29 cellular contexts compared by ENCODE assay signal in the genomic region with DNA sequence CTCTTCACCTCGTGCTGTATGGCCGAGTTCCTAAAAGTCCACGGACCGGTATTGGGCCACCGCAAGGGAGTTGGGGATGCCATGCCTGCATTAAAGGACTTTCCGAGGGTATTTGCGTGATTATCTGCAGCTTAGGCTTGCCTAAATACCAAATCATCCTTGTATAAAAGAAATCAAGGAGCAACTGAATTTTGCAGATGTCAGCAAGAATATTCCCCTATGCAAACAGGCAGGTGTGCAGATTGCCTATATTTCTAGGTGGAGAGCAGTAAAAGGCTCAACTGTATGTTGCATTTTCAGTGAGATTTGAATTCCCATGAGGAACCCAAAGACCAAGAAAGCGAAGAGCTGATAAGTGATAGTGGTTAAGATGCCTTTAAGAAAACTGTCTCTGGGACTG.
"Had no signal": no experiment of that assay in that cellular context is flagged by ENCODE, and none has a peak within 500 bp of the region (broad histone marks: within the 10 kb centered on the region; RNA-seq: fewer than 3 reads in every experiment).

No MANE protein-coding gene starts in this region.

- H3K4me3 Mint-ChIP-seq: activated B cell treated with CpG ODN at 0.5 μM for 24 hours; activated CD8-positive, alpha-beta T cell treated with anti-CD3 and anti-CD28 coated beads for 36 hours; activated naive CD8-positive, alpha-beta T cell; activated T-cell treated with anti-CD3 and anti-CD28 coated beads, Interleukin-2, amount 50 U/mL, for 4 hours; activated T-helper 17 cell treated with anti-CD3 and anti-CD28 coated beads, Interleukin-2, amount 50 U/mL, for 72 hours; T-helper 17 cell; T-helper 2 cell treated with Interferon-gamma antibody and Interleukin-4, amounts not matched to agents 5 μg/mL and 100 μg/mL, for 36 hours had no signal

- DNase-seq: activated B cell treated with CpG ODN at 0.5 μM for 24 hours; activated CD4-positive, alpha-beta T cell treated with anti-CD3 and anti-CD28 coated beads for 48 hours; activated CD4-positive, alpha-beta T cell treated with anti-CD3 and anti-CD28 coated beads, Interleukin-2, amount 50 U/mL, for 1 hour; activated CD4-positive, alpha-beta T cell treated with anti-CD3 and anti-CD28 coated beads, Interleukin-2, amount 50 U/mL, for 48 hours; activated CD8-positive, alpha-beta memory T cell treated with anti-CD3 and anti-CD28 coated beads for 24 hours; activated CD8-positive, alpha-beta T cell treated with anti-CD3 and anti-CD28 coated beads for 36 hours; activated effector memory CD4-positive, alpha-beta T cell treated with Interleukin-2 at 50 U/mL for 16 hours; activated gamma-delta T cell treated with Interleukin-2 at 50 U/mL for 16 hours; activated naive CD4-positive, alpha-beta T cell treated with anti-CD3 and anti-CD28 coated beads, Interleukin-2, amount 50 U/mL, for 16 hours; activated naive CD4-positive, alpha-beta T cell treated with Interleukin-2 at 50 U/mL for 16 hours; activated T-cell treated with anti-CD3 and anti-CD28 coated beads, Interleukin-2, amount 50 U/mL, for 4 hours; amniotic stem cell; anterior cingulate cortex; brain microvascular endothelial cell; caudate nucleus; cortex of kidney; effector CD8-positive, alpha-beta T cell; esophagus squamous epithelium; foreskin melanocyte; heart right ventricle; T-helper 17 cell; T1000; WERI-Rb-1 had no signal

- H3K4me1 ChIP-seq: esophagus squamous epithelium, gastroesophageal sphincter, heart right ventricle had no signal

- H3K27me3 Mint-ChIP-seq: activated B cell treated with CpG ODN at 0.5 μM for 24 hours; activated CD8-positive, alpha-beta T cell treated with anti-CD3 and anti-CD28 coated beads for 36 hours; activated naive CD8-positive, alpha-beta T cell; activated T-helper 17 cell treated with anti-CD3 and anti-CD28 coated beads, Interleukin-2, amount 50 U/mL, for 72 hours; T-helper 17 cell had no signal

- H3K4me3 ChIP-seq: esophagus squamous epithelium, gastroesophageal sphincter, heart right ventricle had no signal

- ATAC-seq: activated CD4-positive, CD25-positive, alpha-beta regulatory T cell treated with anti-CD3 and anti-CD28 coated beads, Interleukin-2, amount 50 U/mL, for 24 hours; activated CD8-positive, alpha-beta T cell treated with anti-CD3 and anti-CD28 coated beads for 36 hours; activated T-cell treated with anti-CD3 and anti-CD28 coated beads, Interleukin-2, amount 50 U/mL, for 4 hours; activated T-helper 17 cell treated with anti-CD3 and anti-CD28 coated beads, Interleukin-2, amount 50 U/mL, for 72 hours; gastroesophageal sphincter; heart right ventricle; T-helper 17 cell had no signal

- H3K27ac Mint-ChIP-seq: activated B cell treated with CpG ODN at 0.5 μM for 24 hours; activated CD8-positive, alpha-beta T cell treated with anti-CD3 and anti-CD28 coated beads for 36 hours; activated naive CD8-positive, alpha-beta T cell; activated T-helper 17 cell treated with anti-CD3 and anti-CD28 coated beads, Interleukin-2, amount 50 U/mL, for 72 hours; T-helper 17 cell; T-helper 2 cell treated with Interferon-gamma antibody and Interleukin-4, amounts not matched to agents 5 μg/mL and 100 μg/mL, for 36 hours had no signal

- H3K36me3 ChIP-seq: brain microvascular endothelial cell, esophagus squamous epithelium, gastroesophageal sphincter, heart right ventricle, WERI-Rb-1 had no signal

- H3K36me3 Mint-ChIP-seq: activated naive CD8-positive, alpha-beta T cell had no signal

- H3K27ac ChIP-seq: brain microvascular endothelial cell, epithelial cell of prostate, esophagus squamous epithelium, gastroesophageal sphincter, heart right ventricle, WERI-Rb-1 had no signal

- H3K4me1 Mint-ChIP-seq: activated B cell treated with CpG ODN at 0.5 μM for 24 hours; activated T-helper 17 cell treated with anti-CD3 and anti-CD28 coated beads, Interleukin-2, amount 50 U/mL, for 72 hours; T-helper 17 cell had no signal

- H3K9me3 ChIP-seq: esophagus squamous epithelium, gastroesophageal sphincter had no signal

- H3K27me3 ChIP-seq: brain microvascular endothelial cell, esophagus squamous epithelium, gastroesophageal sphincter, heart right ventricle had no signal
